23 cellular contexts compared by ENCODE assay signal in the genomic region with DNA sequence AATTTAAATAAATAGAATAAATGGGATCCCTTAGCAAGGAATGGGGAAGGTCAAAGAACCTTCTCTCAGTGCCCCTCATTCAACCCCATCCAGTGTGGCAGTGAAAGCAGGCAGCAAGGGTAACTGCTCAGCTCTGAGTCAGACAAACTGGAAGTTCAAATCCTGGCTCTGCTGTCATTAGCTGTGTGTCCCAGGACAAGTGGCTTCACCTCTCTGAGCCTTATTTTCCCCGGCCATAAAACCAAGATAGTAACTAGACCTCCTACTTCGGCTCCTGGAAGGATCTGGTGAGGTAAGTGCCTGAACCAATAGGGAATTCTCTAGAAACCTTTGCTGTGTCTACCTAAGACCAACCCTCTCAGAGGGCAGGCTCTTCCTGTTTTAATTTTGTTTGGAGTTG. TPM values are rescaled to one million over a fixed set of nuclear protein-coding genes. Genes with fewer than 3 reads are reported as not detected.
DNase-seq lines count a peak whose midpoint lies in the region; ATAC-seq, FAIRE-seq and TF ChIP-seq lines count a peak whose summit lies in the region.
"Had no signal": no experiment of that assay in that cellular context is flagged by ENCODE, and none has a peak within 500 bp of the region (broad histone marks: within the 10 kb centered on the region; RNA-seq: fewer than 3 reads in every experiment).

No MANE protein-coding gene starts in this region.

- TF ChIP-seq CTCF in HepG2 (CRISPR knock-in tag; IDR thresholded peaks at IDR 0.05) (no peak), right lobe of liver (IDR thresholded peaks at IDR 0.05) (no peak), brain (conservative IDR thresholded peaks at IDR 0.05) (no peak), osteoblast (IDR thresholded peaks at IDR 0.05; ENCODE audit: extremely low read depth, low read depth, low read length) (no peak)

- H3K18ac ChIP-seq in mesendoderm (ENCODE audit: low read length): no peak overlapping the region

- TF ChIP-seq EP300 in HepG2 (IDR thresholded peaks at IDR 0.05; ENCODE audit: low read depth in 2 of 2, low read length in 2 of 2): no peak
- no peak for TF ChIP-seq EP300 in HepG2 (CRISPR knock-in tag; IDR thresholded peaks at IDR 0.05; ENCODE audit: borderline replicate concordance)

- intact Hi-C loops in HepG2 (cut with micrococcal nuclease; ENCODE audit: unreplicated experiment): no loop called here
- intact Hi-C loops in right lobe of liver (cut with DNase I): no loop called here

- H2BK15ac ChIP-seq in mesendoderm (replicated peaks; ENCODE audit: low read depth): no peak overlapping the region

- no peak overlapping the region for H3K23ac ChIP-seq in mesendoderm (ENCODE audit: low read length)

- FAIRE-seq in HepG2 (lab: Jason Lieb, UNC): no peak

- H3K4me3 Mint-ChIP-seq in brain: no peak overlapping the region
- H3K4me3 Mint-ChIP-seq: CD4-positive, alpha-beta T cell had no signal

- H3K27ac ChIP-seq in HepG2 (ENCODE audit: extremely low read length, insufficient read depth, low read length) (no peak overlapping the region), right lobe of liver (no peak overlapping the region), mesendoderm (ENCODE audit: low read depth, low read length) (no peak overlapping the region), osteoblast (ENCODE audit: low read depth, low read length) (no peak overlapping the region)
- H3K27ac ChIP-seq: C4-2B, HL-60 had no signal

- H2AFZ ChIP-seq in HepG2 (ENCODE audit: low read length) (no peak overlapping the region), osteoblast (ENCODE audit: low read length) (no peak overlapping the region)

- H3K4ac ChIP-seq in mesendoderm (ENCODE audit: low read depth, low read length): no peak overlapping the region

- H3K4me2 ChIP-seq in HepG2 (ENCODE audit: low read depth, low read length) (no peak overlapping the region), mesendoderm (ENCODE audit: low read length) (no peak overlapping the region), osteoblast (ENCODE audit: insufficient read depth, low read length) (no peak overlapping the region)

- H3K4me1 Mint-ChIP-seq in brain: peaks cover 50% of the 10 kb centered on the region

- H3K9me3 ChIP-seq in HepG2 (ENCODE audit: low read length) (no peaks in the 10 kb centered on the region), right lobe of liver (no peaks in the 10 kb centered on the region), osteoblast (ENCODE audit: low read depth, low read length) (peaks cover 2% of the 10 kb centered on the region)
- H3K9me3 ChIP-seq: HAP-1 had no signal

- peak overlapping the region in 4 of 5 experiments; percentile 59 to 95 (median 70) for H3K27ac Mint-ChIP-seq in brain
- H3K27ac Mint-ChIP-seq: CD4-positive, alpha-beta T cell had no signal

- no peaks in the 10 kb centered on the region for H3K79me1 ChIP-seq in mesendoderm (ENCODE audit: low read length)

- H3K9ac ChIP-seq in HepG2 (ENCODE audit: insufficient read depth, low read depth, low read length) (no peak overlapping the region), mesendoderm (ENCODE audit: low read length) (no peak overlapping the region)

- peaks cover 5% of the 10 kb centered on the region for H3K36me3 Mint-ChIP-seq in brain

- H2BK5ac ChIP-seq in mesendoderm (ENCODE audit: low read length): no peak overlapping the region

- BruUV-seq in HepG2 (replicated peaks; lab: Mats Ljungman, UMichigan): no TSS peak

- no peak overlapping the region for H2BK120ac ChIP-seq in mesendoderm (ENCODE audit: low read depth, low read length)

- no peak overlapping the region for H2AK5ac ChIP-seq in mesendoderm (ENCODE audit: low read length)

- DNase-seq in HepG2 (ENCODE audit: low spot score): no peak
- no peak for DNase-seq in right lobe of liver
- DNase-seq in mesendoderm: peak; percentile 27
- peak; percentile 25 for DNase-seq in osteoblast (ENCODE audit: insufficient read length, low spot score, missing footprints)
- no peak for DNase-seq in anterior cingulate cortex (lab: John Stamatoyannopoulos, UW)
- DNase-seq in SHP77 (lab: John Stamatoyannopoulos, UW): no peak
- DNase-seq: 8988T; AML-193; CD4-positive, alpha-beta T cell; DMS153; DMS79; GDM1; IMR-90; KBM-7 had no signal

- H3K56ac ChIP-seq in mesendoderm (ENCODE audit: low read length): no peak overlapping the region

- no peaks in the 10 kb centered on the region for H3K27me3 Mint-ChIP-seq in brain

- H4K5ac ChIP-seq in mesendoderm (ENCODE audit: low read length): no peak overlapping the region

- TF ChIP-seq POLR2A in HepG2 (IDR thresholded peaks at IDR 0.05; ENCODE audit: insufficient read depth in 1 of 2, low read depth in 2 of 2, low read length in 2 of 2) (no peak), right lobe of liver (IDR thresholded peaks at IDR 0.05) (no peak)

- TF ChIP-seq RAD21 in HepG2 (CRISPR knock-in tag; IDR thresholded peaks at IDR 0.05): no peak

- WGBS in HepG2 (ENCODE audit: low lambda C conversion rate): 54% methylated on average over 2 of the region's 2 CpGs
- no CpG with 5 or more reads among the region's 2 CpGs for WGBS in right lobe of liver (ENCODE audit: insufficient coverage, low coverage, low lambda C conversion rate, missing lambda C conversion rate)
- no CpG with 5 or more reads among the region's 2 CpGs for WGBS in mesendoderm (ENCODE audit: extremely low coverage, insufficient coverage, low lambda C conversion rate)

- CTCF ChIA-PET in HepG2 (lab: Yijun Ruan, JAX; ENCODE audit: low intra/inter-chr PET ratio, low total read pairs): no interaction called here

- H3K9me3 Mint-ChIP-seq in brain: peaks cover 0 to 7% (median 6%) of the 10 kb centered on the region in 5 experiments
- H3K9me3 Mint-ChIP-seq: CD4-positive, alpha-beta T cell had no signal

- H3K4me3 ChIP-seq in HepG2 (replicated peaks in 1 of 3; ENCODE audit: insufficient read depth in 1 of 3, low read depth in 2 of 3, low read length in 3 of 3) (no peak overlapping the region), right lobe of liver (no peak overlapping the region), mesendoderm (ENCODE audit: low read length) (no peak overlapping the region), osteoblast (ENCODE audit: insufficient read depth, low read length) (no peak overlapping the region)
- H3K4me3 ChIP-seq: HAP-1 had no signal

- H4K20me1 ChIP-seq in HepG2 (ENCODE audit: insufficient read depth, low read length) (no peaks in the 10 kb centered on the region), osteoblast (ENCODE audit: insufficient read depth, low read length) (no peaks in the 10 kb centered on the region)

- no peaks in the 10 kb centered on the region for H3K4me1 ChIP-seq in HepG2 (ENCODE audit: insufficient read depth, low read length)
- H3K4me1 ChIP-seq in right lobe of liver: no peaks in the 10 kb centered on the region
- no peaks in the 10 kb centered on the region for H3K4me1 ChIP-seq in mesendoderm (ENCODE audit: control insufficient read depth, low read depth, low read length)
- no peaks in the 10 kb centered on the region for H3K4me1 ChIP-seq in osteoblast (ENCODE audit: insufficient read depth, low read length)
- H3K4me1 ChIP-seq: HAP-1 had no signal

- in situ Hi-C loops in HepG2 (cut with HindIII; ENCODE audit: extremely low pct_ligation_motif_present, low pct_unique_long_range_greater_than_20kb): no loop called here

- H3K27me3 ChIP-seq in HepG2 (ENCODE audit: control insufficient read depth in 1 of 2, insufficient read depth in 2 of 2, low read length in 2 of 2): peaks cover 14 to 58% of the 10 kb centered on the region in 2 experiments; a peak in 4 of 5 replicates
- no peaks in the 10 kb centered on the region for H3K27me3 ChIP-seq in right lobe of liver
- no peaks in the 10 kb centered on the region for H3K27me3 ChIP-seq in mesendoderm (ENCODE audit: insufficient read depth, low read length, poor library complexity)
- H3K27me3 ChIP-seq in osteoblast (ENCODE audit: insufficient read depth, low read length): peaks cover 44% of the 10 kb centered on the region

- no peak for ATAC-seq in HepG2
- no peak for ATAC-seq in right lobe of liver
- ATAC-seq in HG02678 (IDR thresholded peaks at IDR 0.05; ENCODE audit: unreplicated experiment): no peak

- no peak overlapping the region for H4K8ac ChIP-seq in mesendoderm (ENCODE audit: low read depth, low read length)

- POLR2A ChIA-PET in HepG2 (lab: Yijun Ruan, JAX): no interaction called here

- H3K36me3 ChIP-seq in HepG2 (replicated peaks in 1 of 2; ENCODE audit: control insufficient read depth in 1 of 2, insufficient read depth in 2 of 2, low read length in 2 of 2) (no peaks in the 10 kb centered on the region), right lobe of liver (no peaks in the 10 kb centered on the region), mesendoderm (ENCODE audit: control insufficient read depth, insufficient read depth, low read length) (no peaks in the 10 kb centered on the region), osteoblast (ENCODE audit: insufficient read depth, low read length) (no peaks in the 10 kb centered on the region)
- H3K36me3 ChIP-seq: HAP-1 had no signal

- H3K79me2 ChIP-seq in HepG2 (ENCODE audit: insufficient read depth, low read length): no peaks in the 10 kb centered on the region
- H3K79me2 ChIP-seq in mesendoderm (ENCODE audit: control insufficient read depth, insufficient read depth, low read length): no peaks in the 10 kb centered on the region
- H3K79me2 ChIP-seq in osteoblast (ENCODE audit: insufficient read depth, low read length): no peaks in the 10 kb centered on the region

RNA-seq across cellular contexts. Expression of gene GHRH, which starts 4.1 kb away (rescaled TPM):
- total RNA-seq in HepG2 (2016; rRNA removed; fragmentation: Illumina TruSeq; extraction: Trizol) (not detected in 2 replicates), right lobe of liver (not detected), osteoblast (not detected in 2 replicates)
- not detected in 2 replicates for total RNA-seq in HepG2 (2016; cell fraction: cytosol; rRNA removed; fragmentation: Illumina TruSeq; extraction: Trizol; ENCODE audit: low read depth)
- not detected in 2 replicates for total RNA-seq in HepG2 (2016; cell fraction: insoluble cytoplasmic fraction; rRNA removed; fragmentation: Illumina TruSeq; extraction: Trizol)
- total RNA-seq in HepG2 (2016; cell fraction: membrane; rRNA removed; fragmentation: Illumina TruSeq; extraction: Trizol): not detected in 2 replicates
- not detected in 2 replicates for total RNA-seq in HepG2 (2016; cell fraction: nucleus; rRNA removed; fragmentation: Illumina TruSeq; extraction: Trizol)
- polyA plus RNA-seq in HepG2 (2011; rRNA removed) (not detected in 2 replicates), brain (ENCODE audit: insufficient read depth, low read depth, low replicate concordance) (not detected)
- polyA plus RNA-seq in HepG2 (2011; cell fraction: cytosol; rRNA removed): not detected in 2 replicates
- not detected in 2 replicates for polyA plus RNA-seq in HepG2 (2011; cell fraction: nucleus; rRNA removed)
- not detected in 2 replicates for polyA plus RNA-seq in HepG2 (2012)
- polyA plus RNA-seq in HepG2 (2016; cell fraction: cytosol; fragmentation: Illumina TruSeq; extraction: Trizol; ENCODE audit: low read depth): not detected in 2 replicates
- not detected in 2 replicates for polyA plus RNA-seq in HepG2 (2016; cell fraction: insoluble cytoplasmic fraction; fragmentation: Illumina TruSeq; extraction: Trizol; ENCODE audit: low read depth)
- polyA plus RNA-seq in HepG2 (2016; cell fraction: membrane; fragmentation: Illumina TruSeq; extraction: Trizol; ENCODE audit: low read depth): not detected in 2 replicates
- polyA plus RNA-seq in HepG2 (2016; cell fraction: nucleus; fragmentation: Illumina TruSeq; extraction: Trizol; ENCODE audit: insufficient read depth, low read depth): not detected in 2 replicates
- polyA minus RNA-seq in HepG2 (2011; rRNA and poly(A)+ RNA removed; ENCODE audit: low replicate concordance): not detected in 2 replicates
- polyA minus RNA-seq in HepG2 (2011; cell fraction: cytosol; rRNA and poly(A)+ RNA removed): not detected in 2 replicates
- polyA minus RNA-seq in HepG2 (2011; cell fraction: nucleus; rRNA and poly(A)+ RNA removed): not detected in 2 replicates
- polyA plus RNA-seq in mesendoderm (2013, experiment 1 of 2): not detected
- not detected for polyA plus RNA-seq in mesendoderm (2013, experiment 2 of 2)
- total RNA-seq: CD4-positive, alpha-beta T cell; Daoy; H4; HT1080; IMR-90 had no signal
- polyA plus RNA-seq: BJ, IMR-90 had no signal

RNA-seq across cellular contexts. Expression of gene MANBAL, which starts 31.9 kb away (rescaled TPM):
- total RNA-seq in HepG2 (2016; rRNA removed; fragmentation: Illumina TruSeq; extraction: Trizol): 16.5 and 18.6 TPM in 2 replicates
- 10.8 and 15.2 TPM in 2 replicates for total RNA-seq in HepG2 (2016; cell fraction: cytosol; rRNA removed; fragmentation: Illumina TruSeq; extraction: Trizol; ENCODE audit: low read depth)
- 15.1 and 16.2 TPM in 2 replicates for total RNA-seq in HepG2 (2016; cell fraction: insoluble cytoplasmic fraction; rRNA removed; fragmentation: Illumina TruSeq; extraction: Trizol)
- 25.3 and 29.5 TPM in 2 replicates for total RNA-seq in HepG2 (2016; cell fraction: membrane; rRNA removed; fragmentation: Illumina TruSeq; extraction: Trizol)
- total RNA-seq in HepG2 (2016; cell fraction: nucleus; rRNA removed; fragmentation: Illumina TruSeq; extraction: Trizol): 15.3 and 19.6 TPM in 2 replicates
- polyA plus RNA-seq in HepG2 (2011; rRNA removed): 70.2 and 74.1 TPM in 2 replicates
- 93.3 and 98.4 TPM in 2 replicates for polyA plus RNA-seq in HepG2 (2011; cell fraction: cytosol; rRNA removed)
- polyA plus RNA-seq in HepG2 (2011; cell fraction: nucleus; rRNA removed): 35.2 and 44.3 TPM in 2 replicates
- polyA plus RNA-seq in HepG2 (2012): 45.7 and 46.8 TPM in 2 replicates
- 48.1 and 71.4 TPM in 2 replicates for polyA plus RNA-seq in HepG2 (2016; cell fraction: cytosol; fragmentation: Illumina TruSeq; extraction: Trizol; ENCODE audit: low read depth)
- polyA plus RNA-seq in HepG2 (2016; cell fraction: insoluble cytoplasmic fraction; fragmentation: Illumina TruSeq; extraction: Trizol; ENCODE audit: low read depth): 55.8 and 57.5 TPM in 2 replicates
- 67.6 and 91.3 TPM in 2 replicates for polyA plus RNA-seq in HepG2 (2016; cell fraction: membrane; fragmentation: Illumina TruSeq; extraction: Trizol; ENCODE audit: low read depth)
- polyA plus RNA-seq in HepG2 (2016; cell fraction: nucleus; fragmentation: Illumina TruSeq; extraction: Trizol; ENCODE audit: insufficient read depth, low read depth): 68.3 and 69.5 TPM in 2 replicates
- 47.1 and 62.0 TPM in 2 replicates for polyA minus RNA-seq in HepG2 (2011; rRNA and poly(A)+ RNA removed; ENCODE audit: low replicate concordance)
- 11.5 and 14.7 TPM in 2 replicates for polyA minus RNA-seq in HepG2 (2011; cell fraction: cytosol; rRNA and poly(A)+ RNA removed)
- 7.6 and 12.7 TPM in 2 replicates for polyA minus RNA-seq in HepG2 (2011; cell fraction: nucleus; rRNA and poly(A)+ RNA removed)
- total RNA-seq in right lobe of liver: 10 to 100 TPM; 11.4 to 16.0 (median 12.8) TPM
- 164 TPM for polyA plus RNA-seq in brain (ENCODE audit: insufficient read depth, low read depth, low replicate concordance)
- polyA plus RNA-seq in mesendoderm (2013, experiment 1 of 2): 53.9 TPM
- polyA plus RNA-seq in mesendoderm (2013, experiment 2 of 2): 53.4 TPM
- 14.1 and 17.7 TPM in 2 replicates for total RNA-seq in osteoblast

Comparison
In these comparisons a context has a peak if more than half of its experiments do, and no peak if none do; other contexts are left out.
1. DNase-seq: peak in mesendoderm (single experiment) and osteoblast (single experiment); none in HepG2 (single experiment), right lobe of liver (0 of 3), anterior cingulate cortex (0 of 58) and SHP77 (0 of 2).